ENCODE assay signal across 8 cellular contexts in the genomic region with DNA sequence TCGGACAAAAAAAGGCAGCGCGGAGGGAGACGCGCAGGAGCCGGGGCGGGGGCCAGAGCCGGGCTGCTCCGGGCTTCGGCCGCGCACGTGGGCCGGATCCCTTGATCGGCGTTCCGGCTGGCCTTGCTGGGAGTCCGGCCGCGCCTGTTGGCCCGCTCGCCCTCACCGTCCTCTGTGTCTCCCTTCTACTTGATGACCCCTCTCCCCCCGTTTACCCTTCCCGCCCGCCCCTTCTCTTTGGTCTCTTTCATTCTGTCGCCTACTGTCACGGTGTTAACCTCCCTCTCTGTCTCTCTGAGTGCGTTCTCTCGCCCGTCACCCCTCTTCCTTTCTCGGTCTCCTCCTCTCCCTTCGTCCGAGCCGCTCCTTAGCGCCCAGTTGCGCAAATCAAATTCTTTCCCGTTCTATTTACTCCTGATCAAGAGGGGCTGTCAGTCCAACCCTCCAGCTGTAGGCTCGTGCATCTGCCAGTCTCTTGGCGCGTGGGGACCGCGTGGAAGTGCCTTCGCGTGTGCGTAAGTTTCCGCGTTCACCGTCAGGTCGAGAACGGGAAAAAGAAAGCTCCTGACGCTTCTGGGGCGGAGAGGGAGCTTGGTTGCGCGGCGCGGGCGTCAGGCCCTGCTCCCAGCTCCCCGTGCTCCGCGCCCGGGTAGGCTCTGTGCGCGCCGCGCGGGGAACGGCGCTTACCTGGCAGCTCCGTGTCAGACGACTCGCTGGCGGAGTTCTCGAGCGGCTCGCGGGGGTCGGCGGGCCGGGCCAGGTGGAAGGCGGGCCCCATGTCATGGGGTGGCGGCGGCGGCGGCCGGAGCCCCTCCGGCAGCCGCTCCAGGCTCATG. TPM values are rescaled to one million over a fixed set of nuclear protein-coding genes. Genes with fewer than 3 reads are reported as not detected.
A peak's percentile ranks its signal among the peaks of the same experiment; 100 is the strongest.
DNase-seq lines count a peak whose midpoint lies in the region; ATAC-seq, FAIRE-seq and TF ChIP-seq lines count a peak whose summit lies in the region.

No MANE protein-coding gene starts in this region.

- peak overlapping the region; percentile 66 for H3K9ac ChIP-seq in keratinocyte (ENCODE audit: control insufficient read depth, extremely low read depth, insufficient read depth, low read length)

- FAIRE-seq in keratinocyte (lab: Jason Lieb, UNC): no peak

- H3K79me2 ChIP-seq in keratinocyte (ENCODE audit: control insufficient read depth, insufficient read depth, low read length): no peaks in the 10 kb centered on the region

- H3K27me3 Mint-ChIP-seq in activated naive CD8-positive, alpha-beta T cell treated with anti-CD3 and anti-CD28 coated beads for 36 hours: peaks cover 89% of the 10 kb centered on the region

- TF ChIP-seq CTCF in keratinocyte (optimal IDR thresholded peaks at IDR 0.05 in 1 of 3, IDR thresholded peaks at IDR 0.05 in 1 of 3, conservative IDR thresholded peaks at IDR 0.05 in 1 of 3; ENCODE audit: extremely low read depth in 1 of 3, insufficient read depth in 2 of 3, low read length in 3 of 3): no peak

- WGBS in thymus: 3% methylated on average over 88 of the region's 88 CpGs

- H3K36me3 ChIP-seq in KOPT-K1 (ENCODE audit: insufficient read depth, low read length) (no peaks in the 10 kb centered on the region), keratinocyte (ENCODE audit: control insufficient read depth in 2 of 2, extremely low read depth in 1 of 2, insufficient read depth in 2 of 2, low read length in 2 of 2) (no peaks in the 10 kb centered on the region), thymus (ENCODE audit: control insufficient read depth, insufficient read depth) (no peaks in the 10 kb centered on the region)

- H3K4me3 ChIP-seq in keratinocyte (ENCODE audit: control insufficient read depth in 2 of 3, extremely low read depth in 1 of 3, insufficient read depth in 2 of 3, low read depth in 1 of 3, low read length in 3 of 3) (peak overlapping the region; percentile 60 to 70 (median 70)), thymus (ENCODE audit: low read length) (peak overlapping the region; percentile 45)

- peaks cover 39% of the 10 kb centered on the region for H3K4me1 Mint-ChIP-seq in activated naive CD8-positive, alpha-beta T cell treated with anti-CD3 and anti-CD28 coated beads for 36 hours

- H3K27me3 ChIP-seq in keratinocyte (ENCODE audit: control insufficient read depth, extremely low read depth, insufficient read depth, low read length): peaks cover 92% of the 10 kb centered on the region
- H3K27me3 ChIP-seq in thymus (ENCODE audit: control insufficient read depth, insufficient read depth): peaks cover 91% of the 10 kb centered on the region

- H3K9me3 ChIP-seq in KOPT-K1 (ENCODE audit: insufficient read depth, low read length, poor library complexity, severe bottlenecking) (no peaks in the 10 kb centered on the region), keratinocyte (ENCODE audit: control insufficient read depth, low read depth, low read length) (peaks cover 10% of the 10 kb centered on the region), thymus (ENCODE audit: control insufficient read depth) (peaks cover 9% of the 10 kb centered on the region)

- peak overlapping the region; percentile 77 for H3K4me3 Mint-ChIP-seq in activated naive CD8-positive, alpha-beta T cell treated with anti-CD3 and anti-CD28 coated beads for 36 hours

- peak overlapping the region; percentile 92 for H2AFZ ChIP-seq in keratinocyte (ENCODE audit: control insufficient read depth, low read length)

- ATAC-seq in GM19455 (IDR thresholded peaks at IDR 0.05; ENCODE audit: unreplicated experiment) (no peak), HG03342 (IDR thresholded peaks at IDR 0.05; ENCODE audit: unreplicated experiment) (no peak)

- DNase-seq in NCI-H1105 treated with DMSO at 0.1 percent for 48 hours (lab: John Stamatoyannopoulos, UW) (peak; percentile 25), NCI-H1105 (lab: John Stamatoyannopoulos, UW) (no peak), keratinocyte (ENCODE audit: low read depth, low spot score) (no peak)
- peak; percentile 30 for DNase-seq in activated naive CD8-positive, alpha-beta T cell treated with anti-CD3 and anti-CD28 coated beads for 36 hours

- H3K27ac Mint-ChIP-seq in activated naive CD8-positive, alpha-beta T cell treated with anti-CD3 and anti-CD28 coated beads for 36 hours: no peak overlapping the region

- no peaks in the 10 kb centered on the region for H3K9me1 ChIP-seq in keratinocyte (ENCODE audit: control insufficient read depth, extremely low read depth, insufficient read depth, low read length)

- H3K27ac ChIP-seq in KOPT-K1 (ENCODE audit: low read depth, low read length, poor library complexity, severe bottlenecking): peak overlapping the region; percentile 43
- no peak overlapping the region for H3K27ac ChIP-seq in keratinocyte (ENCODE audit: control insufficient read depth, insufficient read depth, low read length)
- H3K27ac ChIP-seq in thymus (ENCODE audit: low read depth): no peak overlapping the region

- H3K4me1 ChIP-seq in keratinocyte (ENCODE audit: control insufficient read depth, extremely low read depth, insufficient read depth, low read length): peaks cover 7% of the 10 kb centered on the region
- H3K4me1 ChIP-seq in thymus (ENCODE audit: control insufficient read depth, insufficient read depth, low read length): peaks cover 6% of the 10 kb centered on the region

- dilution Hi-C loops in keratinocyte (cut with MboI; ENCODE audit: extremely low pct_ligation_motif_present, low sequenced_read_pairs): no loop called here

- H3K4me2 ChIP-seq in keratinocyte (ENCODE audit: control insufficient read depth, extremely low read depth, insufficient read depth, low read depth, low read length): peak overlapping the region; percentile 94

- peaks cover 7% of the 10 kb centered on the region for H3K9me3 Mint-ChIP-seq in activated naive CD8-positive, alpha-beta T cell treated with anti-CD3 and anti-CD28 coated beads for 36 hours

- peaks cover 3% of the 10 kb centered on the region for H3K36me3 Mint-ChIP-seq in activated naive CD8-positive, alpha-beta T cell treated with anti-CD3 and anti-CD28 coated beads for 36 hours

- peaks cover 4% of the 10 kb centered on the region for H4K20me1 ChIP-seq in keratinocyte (ENCODE audit: control insufficient read depth, extremely low read depth, insufficient read depth, low read length)

RNA-seq across cellular contexts. Expression of gene PITX1, which starts 0.8 kb away (rescaled TPM):
- total RNA-seq in activated naive CD8-positive, alpha-beta T cell treated with anti-CD3 and anti-CD28 coated beads for 36 hours: not detected
- polyA plus RNA-seq in keratinocyte (0.73 to 2.3 TPM (median 1.7 TPM) in 3 replicates), thymus (0.46 TPM)
- polyA plus RNA-seq in keratinocyte (2011; ENCODE audit: low read depth): 2.4 TPM
- 1.4 and 3.5 TPM in 2 replicates for polyA plus RNA-seq in keratinocyte (2011; cell fraction: cytosol; rRNA removed)
- 1.2 and 1.5 TPM in 2 replicates for polyA plus RNA-seq in keratinocyte (2011; cell fraction: nucleus; rRNA removed)
- 2.5 and 6.4 TPM in 2 replicates for polyA plus RNA-seq in keratinocyte (2012; ENCODE audit: low replicate concordance)
- 0.54 to 2.0 TPM (median 0.72 TPM) in 3 replicates for polyA minus RNA-seq in keratinocyte
- 10.0 TPM for polyA minus RNA-seq in keratinocyte (2011; cell fraction: cytosol; rRNA and poly(A)+ RNA removed)
- 0.93 and 1.7 TPM in 2 replicates for polyA minus RNA-seq in keratinocyte (2011; cell fraction: nucleus; rRNA and poly(A)+ RNA removed)

Comparison
In these comparisons a context has a peak if more than half of its experiments do, and no peak if none do; other contexts are left out.
1. DNase-seq: peak in NCI-H1105 treated with DMSO at 0.1 percent for 48 hours (single experiment) and activated naive CD8-positive, alpha-beta T cell treated with anti-CD3 and anti-CD28 coated beads for 36 hours (single experiment); none in NCI-H1105 (single experiment) and keratinocyte (single experiment).